In genomic region chr3:152374260-152374990, GRCh38 we compare ENCODE assay signal across 1 cellular context.
TF ChIP-seq lines count a peak whose summit lies in the region.

No MANE protein-coding gene starts in this region.

TF ChIP-seq in GM12878, 131 proteins besides CTCF, POLR2A, EP300 and RAD21 (continued from another document and continues in another):
- TF ChIP-seq HCFC1 (IDR thresholded peaks at IDR 0.05; ENCODE audit: low read length) (no peak), FOXK2 (IDR thresholded peaks at IDR 0.05) (no peak), ATF2 (IDR thresholded peaks at IDR 0.05; ENCODE audit: low read length) (no peak), IKZF2 (IDR thresholded peaks at IDR 0.05) (0 out of 4 replicates have a peak, but pooled peaks of 1 of the 2 experiments have one; percentile 14), CEBPB (IDR thresholded peaks at IDR 0.05; ENCODE audit: borderline replicate concordance in 1 of 2, low read depth in 2 of 2, low read length in 2 of 2) (no peak), IRF5 (IDR thresholded peaks at IDR 0.05; ENCODE audit: borderline replicate concordance) (no peak), BHLHE40 (IDR thresholded peaks at IDR 0.05; ENCODE audit: borderline replicate concordance in 1 of 2, low read depth in 2 of 2, low read length in 1 of 2) (0 out of 4 replicates have a peak, but pooled peaks of 1 of the 2 experiments have one; percentile 12), SRF (IDR thresholded peaks at IDR 0.05; ENCODE audit: low read depth in 2 of 2, low read length in 2 of 2) (no peak), ZNF622 (IDR thresholded peaks at IDR 0.05) (no peak), GABPA (IDR thresholded peaks at IDR 0.05; ENCODE audit: low read depth) (no peak), NR2F1 (conservative IDR thresholded peaks at IDR 0.05) (peak; percentile 28; the same call in 1 of the 2 replicates), POLR2AphosphoS5 (IDR thresholded peaks at IDR 0.05; ENCODE audit: low read length) (no peak), NFIC (IDR thresholded peaks at IDR 0.05; ENCODE audit: low read depth, low read length) (0 out of 2 replicates have a peak, but pooled peaks have one; percentile 14), IKZF1 (conservative IDR thresholded peaks at IDR 0.05) (0 out of 2 replicates have a peak, but pooled peaks have one; percentile 39), CBX3 (IDR thresholded peaks at IDR 0.05; ENCODE audit: borderline replicate concordance, low read depth) (no peak), CEBPZ (IDR thresholded peaks at IDR 0.05; ENCODE audit: low read depth, low read length) (no peak), TBL1XR1 (IDR thresholded peaks at IDR 0.05; ENCODE audit: low read depth, low read length) (no peak), NRF1 (conservative IDR thresholded peaks at IDR 0.05; ENCODE audit: low read depth, low read length) (no peak), HSF1 (IDR thresholded peaks at IDR 0.05; ENCODE audit: low read depth, low read length) (no peak), HDAC2 (IDR thresholded peaks at IDR 0.05) (no peak), WRNIP1 (IDR thresholded peaks at IDR 0.05; ENCODE audit: borderline replicate concordance, low read depth, low read length) (no peak), SIN3A (IDR thresholded peaks at IDR 0.05; ENCODE audit: low read depth, low read length) (no peak), KLF5 (IDR thresholded peaks at IDR 0.05; ENCODE audit: partially characterized antibody) (no peak), POLR2AphosphoS2 (IDR thresholded peaks at IDR 0.05; ENCODE audit: low read depth, low read length) (no peak), IRF4 (IDR thresholded peaks at IDR 0.05; ENCODE audit: low read depth, low read length) (0 out of 2 replicates have a peak, but pooled peaks have one; percentile 6), NFYA (IDR thresholded peaks at IDR 0.05; ENCODE audit: borderline replicate concordance, low read depth, low read length) (no peak), JUNB (IDR thresholded peaks at IDR 0.05) (no peak; the same call in 1 of the 2 replicates), E2F8 (IDR thresholded peaks at IDR 0.05; ENCODE audit: low read depth, partially characterized antibody) (no peak), RB1 (IDR thresholded peaks at IDR 0.05; ENCODE audit: borderline replicate concordance) (no peak), ZNF274 (IDR thresholded peaks at IDR 0.05; ENCODE audit: insufficient read depth, insufficient read length) (no peak), YBX1 (IDR thresholded peaks at IDR 0.05) (no peak), PRDM15 (CRISPR knock-in tag; IDR thresholded peaks at IDR 0.05) (no peak), SMC3 (IDR thresholded peaks at IDR 0.05; ENCODE audit: borderline replicate concordance, low read length) (peak; percentile 7; the same call in 1 of the 2 replicates), NFXL1 (IDR thresholded peaks at IDR 0.05; ENCODE audit: borderline replicate concordance) (no peak), ZNF207 (IDR thresholded peaks at IDR 0.05; ENCODE audit: borderline replicate concordance) (no peak), RELB (IDR thresholded peaks at IDR 0.05; ENCODE audit: low read depth) (no peak), LARP7 (IDR thresholded peaks at IDR 0.05) (no peak), ZBTB33 (IDR thresholded peaks at IDR 0.05) (0 out of 2 replicates have a peak, but pooled peaks have one; percentile 22), POU2F2 (IDR thresholded peaks at IDR 0.05; ENCODE audit: borderline replicate concordance, low read depth, low read length) (no peak), FOXM1 (IDR thresholded peaks at IDR 0.05; ENCODE audit: low read depth, low read length) (no peak)
